In the genomic region with DNA sequence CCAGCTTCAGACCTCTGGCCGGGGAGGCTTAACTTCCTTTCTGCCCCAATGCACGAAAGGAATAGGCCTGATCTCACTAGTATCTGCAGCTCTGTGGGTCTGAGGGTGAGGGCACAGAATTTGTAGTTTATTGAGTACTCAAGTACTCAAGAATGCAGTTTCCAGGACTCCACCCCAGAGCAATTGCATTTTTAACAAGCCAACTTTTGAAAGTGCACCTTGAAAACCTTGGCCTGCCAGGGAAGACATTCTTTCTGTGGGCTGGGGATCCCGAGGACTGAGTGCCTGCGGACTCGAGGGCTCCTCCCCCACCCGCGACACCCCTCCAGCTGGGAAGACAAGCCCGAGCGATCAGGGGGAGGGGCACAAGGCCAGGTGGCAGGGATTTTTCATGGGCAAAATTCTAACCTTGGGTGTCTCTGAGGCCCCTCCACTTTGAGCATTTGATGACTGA, we compare ENCODE assay signal across 22 cellular contexts. TPM values are rescaled to one million over a fixed set of nuclear protein-coding genes. Genes with fewer than 3 reads are reported as not detected.
A peak's percentile ranks its signal among the peaks of the same experiment; 100 is the strongest.
DNase-seq lines count a peak whose midpoint lies in the region; ATAC-seq and TF ChIP-seq lines count a peak whose summit lies in the region.
"Had no signal": no experiment of that assay in that cellular context is flagged by ENCODE, and none has a peak within 500 bp of the region (broad histone marks: within the 10 kb centered on the region; RNA-seq: fewer than 3 reads in every experiment).

No MANE protein-coding gene starts in this region.

- H2BK120ac ChIP-seq in trophoblast cell (ENCODE audit: insufficient read depth, low read length, poor library complexity), result peak overlapping the region; percentile 5

- no peak for TF ChIP-seq EP300 in suprapubic skin (IDR thresholded peaks at IDR 0.05)

- no peak overlapping the region for H4K91ac ChIP-seq in trophoblast cell (ENCODE audit: low read depth, low read length)

- in situ Hi-C loops in KBM-7 (cut with MboI; ENCODE audit: low pct_unique_long_range_greater_than_20kb, low sequenced_read_pairs), result no loop called here

- H3K23ac ChIP-seq in trophoblast cell (ENCODE audit: low read length), result no peak overlapping the region

- no peak overlapping the region for H4K12ac ChIP-seq in trophoblast cell (ENCODE audit: low read depth, low read length)

- H3K4ac ChIP-seq in trophoblast cell (ENCODE audit: low read depth, low read length), result no peak overlapping the region

- TF ChIP-seq CTCF in suprapubic skin (IDR thresholded peaks at IDR 0.05), result no peak

- no CpG with 5 or more reads among the region's 9 CpGs for WGBS in trophoblast cell (ENCODE audit: extremely low coverage, insufficient coverage, insufficient read length)
- WGBS in suprapubic skin, result 24% methylated on average over 9 of the region's 9 CpGs

- no peak overlapping the region for H2BK5ac ChIP-seq in trophoblast cell (ENCODE audit: low read depth, low read length, poor library complexity)

- H3K27ac ChIP-seq in trophoblast cell (ENCODE audit: low read depth, low read length), result no peak overlapping the region
- H3K27ac ChIP-seq in suprapubic skin, result no peak overlapping the region
- H3K27ac ChIP-seq: cardiac muscle cell had no signal

- no peaks in the 10 kb centered on the region for H3K27me3 ChIP-seq in trophoblast cell (ENCODE audit: insufficient read depth, low read length)
- H3K27me3 ChIP-seq in suprapubic skin, result no peaks in the 10 kb centered on the region
- H3K27me3 ChIP-seq: cardiac muscle cell had no signal

- DNase-seq in ELF-1 (ENCODE audit: low read depth, low spot score) (peak; percentile 36), NCI-H69 (lab: John Stamatoyannopoulos, UW) (peak; percentile 22), islet precursor cell (peak; percentile 69), trophoblast cell (no peak), suprapubic skin (ENCODE audit: low spot score in 2 of 2) (no peak), KBM-7 (no peak)
- DNase-seq: activated CD4-positive, CD25-positive, alpha-beta regulatory T cell treated with anti-CD3 and anti-CD28 coated beads, Interleukin-2, amount 50 U/mL, for 72 hours; activated CD8-positive, alpha-beta memory T cell treated with anti-CD3 and anti-CD28 coated beads for 24 hours; activated naive CD4-positive, alpha-beta T cell; activated T-cell treated with anti-CD3 and anti-CD28 coated beads, Interleukin-2, amount 50 U/mL, for 4 hours; amniotic stem cell; CD8-positive, alpha-beta memory T cell; DMS79; NCI-H1105; NCI-H526 treated with DMSO at 0.1 percent for 48 hours; nucleus accumbens; stimulated activated CD4-positive, alpha-beta T cell treated with anti-CD3 and anti-CD28 coated beads, Interleukin-4, amount 100 ng/mL, for 24 hours; stimulated activated naive CD4-positive, alpha-beta T cell treated with Interleukin-2 at 50 U/mL for 16 hours had no signal

- no peak overlapping the region for H2AFZ ChIP-seq in trophoblast cell (ENCODE audit: insufficient read depth, low read length, poor library complexity)

- TF ChIP-seq POLR2A in suprapubic skin (IDR thresholded peaks at IDR 0.05), result no peak

- peaks cover 10 to 13% of the 10 kb centered on the region in 2 experiments for H3K4me1 ChIP-seq in trophoblast cell (ENCODE audit: control insufficient read depth in 1 of 2, insufficient read depth in 2 of 2, low read length in 2 of 2)
- H3K4me1 ChIP-seq in suprapubic skin, result no peaks in the 10 kb centered on the region

- H3K79me2 ChIP-seq in trophoblast cell (ENCODE audit: control insufficient read depth, insufficient read depth, low read length, poor library complexity), result no peaks in the 10 kb centered on the region

- H2BK12ac ChIP-seq in trophoblast cell (ENCODE audit: low read length), result peak overlapping the region; percentile 58

- H3K4me3 ChIP-seq in trophoblast cell (ENCODE audit: low read depth, low read length), result no peak overlapping the region
- no peak overlapping the region for H3K4me3 ChIP-seq in suprapubic skin
- H3K4me3 ChIP-seq: cardiac muscle cell had no signal

- H3K18ac ChIP-seq in trophoblast cell (ENCODE audit: low read length), result no peak overlapping the region

- no peak overlapping the region for H3K14ac ChIP-seq in trophoblast cell (ENCODE audit: low read length)

- H3K36me3 ChIP-seq in trophoblast cell (ENCODE audit: control insufficient read depth in 1 of 2, insufficient read depth in 2 of 2, low read length in 2 of 2) (no peaks in the 10 kb centered on the region), suprapubic skin (no peaks in the 10 kb centered on the region)
- H3K36me3 ChIP-seq: cardiac muscle cell had no signal

- H3K4me2 ChIP-seq in trophoblast cell (ENCODE audit: low read length), result peak overlapping the region; percentile 23

- H3K9ac ChIP-seq in trophoblast cell (ENCODE audit: low read length), result no peak overlapping the region

- H2AK5ac ChIP-seq in trophoblast cell (ENCODE audit: low read length), result no peak overlapping the region

- H4K8ac ChIP-seq in trophoblast cell (ENCODE audit: low read depth, low read length), result peak overlapping the region; percentile 28

- H3K9me3 ChIP-seq in trophoblast cell (ENCODE audit: insufficient read depth, low read depth, low read length) (no peaks in the 10 kb centered on the region), suprapubic skin (no peaks in the 10 kb centered on the region)

- ATAC-seq in HG03025 (IDR thresholded peaks at IDR 0.05; ENCODE audit: low FRiP score, unreplicated experiment) (no peak), HG03520 (IDR thresholded peaks at IDR 0.05; ENCODE audit: unreplicated experiment) (no peak)
- ATAC-seq: activated T-cell treated with anti-CD3 and anti-CD28 coated beads, Interleukin-2, amount 50 U/mL, for 4 hours had no signal

- no peaks in the 10 kb centered on the region for H3K79me1 ChIP-seq in trophoblast cell (ENCODE audit: low read length)

RNA-seq across cellular contexts. Expression of a gene that starts 22.4 kb away (rescaled TPM):
- polyA plus RNA-seq in trophoblast cell (2013), result 0.03 and 0.05 TPM in 2 replicates
- not detected for total RNA-seq in suprapubic skin
- total RNA-seq: activated T-cell treated with anti-CD3 and anti-CD28 coated beads, Interleukin-2, amount 50 U/mL, for 4 hours; cardiac muscle cell; CD8-positive, alpha-beta memory T cell; liver had no signal
- polyA plus RNA-seq: cardiac muscle cell; CD8-positive, alpha-beta memory T cell; liver had no signal

RNA-seq across cellular contexts. Expression of a gene that starts 57.9 kb away (rescaled TPM):
- polyA plus RNA-seq in trophoblast cell (2013), result 0.11 and 0.18 TPM in 2 replicates
- total RNA-seq in suprapubic skin, result 1 to 10 TPM in 1 of 4 donors, under 1 TPM in 1, not detected in 2; 0.26 to 2.3 TPM
- total RNA-seq: CD8-positive, alpha-beta memory T cell had no signal
- polyA plus RNA-seq: cardiac muscle cell; CD8-positive, alpha-beta memory T cell; liver had no signal

Comparison
In these comparisons a context has a peak if more than half of its experiments do, and no peak if none do; other contexts are left out.
1. DNase-seq: peak in ELF-1 (single experiment), NCI-H69 (single experiment) and islet precursor cell (single experiment); none in trophoblast cell (0 of 2), suprapubic skin (0 of 2) and KBM-7 (single experiment).